ENCODE assay signal across 1 cellular context in genomic region chr9:123338710-123339665, GRCh38.
TF ChIP-seq lines count a peak whose summit lies in the region.

No MANE protein-coding gene starts in this region.

TF ChIP-seq in K562, 482 proteins besides CTCF, POLR2A, EP300 and RAD21 (continued from another document and continues in another):
- TF ChIP-seq L3MBTL2 (IDR thresholded peaks at IDR 0.05) (no peak), ZBTB1 (CRISPR knock-in tag; IDR thresholded peaks at IDR 0.05; ENCODE audit: borderline replicate concordance, low read depth) (peak; percentile 83; the same call in 1 of the 2 replicates), BCL6 (CRISPR knock-in tag; IDR thresholded peaks at IDR 0.05) (no peak), ZNF780A (CRISPR knock-in tag; IDR thresholded peaks at IDR 0.05) (no peak), MYNN (IDR thresholded peaks at IDR 0.05) (no peak), MYNN (CRISPR knock-in tag; IDR thresholded peaks at IDR 0.05) (no peak), OTX1 (CRISPR knock-in tag; IDR thresholded peaks at IDR 0.05) (no peak), GABPA (tag; conservative IDR thresholded peaks at IDR 0.05; ENCODE audit: low read depth) (no peak), ATF1 (CRISPR knock-in tag; IDR thresholded peaks at IDR 0.05) (no peak), ATF1 (tag; IDR thresholded peaks at IDR 0.05) (peak; percentile 94), ZNF444 (CRISPR knock-in tag; IDR thresholded peaks at IDR 0.05) (no peak), NFRKB (IDR thresholded peaks at IDR 0.05; ENCODE audit: low read depth) (no peak), ZNF121 (CRISPR knock-in tag; conservative IDR thresholded peaks at IDR 0.05) (no peak), IRF9 (tag; IDR thresholded peaks at IDR 0.05) (no peak), BRD9 (IDR thresholded peaks at IDR 0.05; ENCODE audit: low read depth, partially characterized antibody) (peak; percentile 92), DNMT1 (IDR thresholded peaks at IDR 0.05) (no peak), FOXK1 (CRISPR knock-in tag; IDR thresholded peaks at IDR 0.05; ENCODE audit: borderline replicate concordance) (0 out of 2 replicates have a peak, but pooled peaks have one; percentile 42), FOXM1 (IDR thresholded peaks at IDR 0.05; ENCODE audit: low read depth) (peak; percentile 61), FOXM1 (CRISPR knock-in tag; IDR thresholded peaks at IDR 0.05; ENCODE audit: low read depth) (peak; percentile 47; the same call in 1 of the 2 replicates), CREB5 (CRISPR knock-in tag; IDR thresholded peaks at IDR 0.05) (no peak), CUX1 (CRISPR knock-in tag; IDR thresholded peaks at IDR 0.05) (no peak; the same call in 1 of the 2 replicates), HDAC3 (IDR thresholded peaks at IDR 0.05; ENCODE audit: borderline replicate concordance, partially characterized antibody) (no peak), ZBED1 (IDR thresholded peaks at IDR 0.05) (no peak), MYC (IDR thresholded peaks at IDR 0.05; ENCODE audit: low read depth, low read length) (no peak), MYC (CRISPR knock-in tag; IDR thresholded peaks at IDR 0.05; ENCODE audit: borderline replicate concordance, low read depth) (no peak), KHSRP (IDR thresholded peaks at IDR 0.05) (no peak), ZNF76 (CRISPR knock-in tag; IDR thresholded peaks at IDR 0.05; ENCODE audit: borderline replicate concordance) (no peak), ZSCAN32 (CRISPR knock-in tag; IDR thresholded peaks at IDR 0.05) (no peak), STAT6 (CRISPR knock-in tag; IDR thresholded peaks at IDR 0.05) (no peak), ZBTB33 (CRISPR knock-in tag; IDR thresholded peaks at IDR 0.05) (no peak), U2AF1 (optimal IDR thresholded peaks at IDR 0.05; ENCODE audit: low read depth, low read length) (no peak), ZNF224 (CRISPR knock-in tag; IDR thresholded peaks at IDR 0.05) (no peak), CHD1 (IDR thresholded peaks at IDR 0.05; ENCODE audit: low read length) (no peak), ZFP30 (CRISPR knock-in tag; IDR thresholded peaks at IDR 0.05; ENCODE audit: borderline replicate concordance) (no peak), RFX5 (IDR thresholded peaks at IDR 0.05; ENCODE audit: low read depth, low read length) (no peak), ZNF511 (CRISPR knock-in tag; IDR thresholded peaks at IDR 0.05) (no peak), ZNF609 (CRISPR knock-in tag; IDR thresholded peaks at IDR 0.05; ENCODE audit: borderline replicate concordance) (no peak), RCOR1 (IDR thresholded peaks at IDR 0.05; ENCODE audit: borderline replicate concordance in 1 of 2, low read depth in 2 of 2, low read length in 2 of 2) (peak in 1 of 2 experiments; percentile 97; a peak in 3 of 4 replicates), TAF7 (tag; IDR thresholded peaks at IDR 0.05) (no peak), ETV1 (tag; conservative IDR thresholded peaks at IDR 0.05; ENCODE audit: low read depth) (peak; percentile 55), GTF2F1 (IDR thresholded peaks at IDR 0.05; ENCODE audit: low read depth, low read length) (no peak), ZC3H11A (IDR thresholded peaks at IDR 0.05; ENCODE audit: low read depth, low read length) (no peak)
- TF ChIP-seq, protein P1, sequence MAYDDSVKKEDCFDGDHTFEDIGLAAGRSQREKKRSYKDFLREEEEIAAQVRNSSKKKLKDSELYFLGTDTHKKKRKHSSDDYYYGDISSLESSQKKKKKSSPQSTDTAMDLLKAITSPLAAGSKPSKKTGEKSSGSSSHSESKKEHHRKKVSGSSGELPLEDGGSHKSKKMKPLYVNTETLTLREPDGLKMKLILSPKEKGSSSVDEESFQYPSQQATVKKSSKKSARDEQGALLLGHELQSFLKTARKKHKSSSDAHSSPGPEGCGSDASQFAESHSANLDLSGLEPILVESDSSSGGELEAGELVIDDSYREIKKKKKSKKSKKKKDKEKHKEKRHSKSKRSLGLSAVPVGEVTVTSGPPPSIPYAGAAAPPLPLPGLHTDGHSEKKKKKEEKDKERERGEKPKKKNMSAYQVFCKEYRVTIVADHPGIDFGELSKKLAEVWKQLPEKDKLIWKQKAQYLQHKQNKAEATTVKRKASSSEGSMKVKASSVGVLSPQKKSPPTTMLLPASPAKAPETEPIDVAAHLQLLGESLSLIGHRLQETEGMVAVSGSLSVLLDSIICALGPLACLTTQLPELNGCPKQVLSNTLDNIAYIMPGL (CRISPR knock-in tag; IDR thresholded peaks at IDR 0.05) = no peak
- TF ChIP-seq, protein P2, sequence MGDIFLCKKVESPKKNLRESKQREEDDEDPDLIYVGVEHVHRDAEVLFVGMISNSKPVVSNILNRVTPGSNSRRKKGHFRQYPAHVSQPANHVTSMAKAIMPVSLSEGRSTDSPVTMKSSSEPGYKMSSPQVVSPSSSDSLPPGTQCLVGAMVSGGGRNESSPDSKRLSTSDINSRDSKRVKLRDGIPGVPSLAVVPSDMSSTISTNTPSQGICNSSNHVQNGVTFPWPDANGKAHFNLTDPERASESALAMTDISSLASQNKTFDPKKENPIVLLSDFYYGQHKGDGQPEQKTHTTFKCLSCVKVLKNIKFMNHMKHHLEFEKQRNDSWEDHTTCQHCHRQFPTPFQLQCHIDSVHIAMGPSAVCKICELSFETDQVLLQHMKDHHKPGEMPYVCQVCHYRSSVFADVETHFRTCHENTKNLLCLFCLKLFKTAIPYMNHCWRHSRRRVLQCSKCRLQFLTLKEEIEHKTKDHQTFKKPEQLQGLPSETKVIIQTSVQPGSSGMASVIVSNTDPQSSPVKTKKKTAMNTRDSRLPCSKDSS (IDR thresholded peaks at IDR 0.05; ENCODE audit: low read depth, partially characterized antibody) = peak; percentile 58
